In the genomic region with DNA sequence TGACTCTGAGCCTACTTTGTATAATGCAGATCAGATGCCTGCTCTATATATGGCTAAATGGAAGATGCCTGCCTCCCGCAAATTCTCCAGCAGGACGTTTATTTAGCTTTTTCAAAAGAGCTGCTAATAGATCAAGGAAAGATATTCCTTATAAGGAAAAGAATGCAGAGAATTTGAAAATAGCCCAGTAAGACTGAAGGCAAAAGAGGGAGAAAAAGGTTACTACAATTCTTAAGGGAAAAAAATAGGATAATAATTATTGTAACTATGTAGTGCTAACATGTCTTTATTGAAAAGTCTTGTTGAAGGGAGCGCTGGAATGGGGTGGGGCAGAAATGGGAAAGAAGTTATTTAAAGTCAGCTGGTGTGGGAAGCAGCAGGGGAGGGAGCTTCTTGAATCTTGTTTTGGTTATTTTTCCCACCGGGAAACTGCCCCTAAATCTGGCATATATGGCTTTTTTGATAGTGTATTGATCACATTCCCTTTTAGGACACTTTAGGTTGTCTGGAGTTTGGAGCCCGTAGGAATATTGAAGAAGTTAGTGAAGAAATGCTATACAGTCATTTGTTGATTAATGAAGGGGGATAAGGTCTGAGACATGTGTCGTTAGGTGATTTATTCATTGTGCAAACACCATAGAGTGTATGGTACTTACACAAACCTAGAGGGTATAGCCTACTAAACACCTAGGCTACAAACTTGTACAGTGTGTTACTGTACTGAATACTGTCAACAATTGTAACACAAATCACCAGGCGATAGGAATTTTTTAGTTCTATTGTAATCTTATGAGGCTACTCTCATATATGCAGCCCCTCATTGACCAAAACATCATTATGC, we compare ENCODE assay signal across 14 cellular contexts. TPM values are rescaled to one million over a fixed set of nuclear protein-coding genes. Genes with fewer than 3 reads are reported as not detected.
DNase-seq lines count a peak whose midpoint lies in the region; ATAC-seq, FAIRE-seq and TF ChIP-seq lines count a peak whose summit lies in the region.
"Had no signal": no experiment of that assay in that cellular context is flagged by ENCODE, and none has a peak within 500 bp of the region (broad histone marks: within the 10 kb centered on the region; RNA-seq: fewer than 3 reads in every experiment).

No MANE protein-coding gene starts in this region.

- no peak overlapping the region for H4K8ac ChIP-seq in trophoblast cell (ENCODE audit: low read depth, low read length)

- peak overlapping the region; percentile 96 for H3K9ac ChIP-seq in trophoblast cell (ENCODE audit: low read length)

- peaks cover 4 to 5% of the 10 kb centered on the region in 2 experiments for H3K4me1 ChIP-seq in trophoblast cell (ENCODE audit: control insufficient read depth in 1 of 2, insufficient read depth in 2 of 2, low read length in 2 of 2)

- no peak overlapping the region for H2AK5ac ChIP-seq in trophoblast cell (ENCODE audit: low read length)

- peak overlapping the region; percentile 98 for H3K4me3 ChIP-seq in fibroblast of the aortic adventitia (ENCODE audit: low read depth, low read length)
- H3K4me3 ChIP-seq in trophoblast cell (ENCODE audit: low read depth, low read length): no peak overlapping the region

- FAIRE-seq in RCC 7860 (lab: Jason Lieb, UNC): no peak
- FAIRE-seq: endometrium, GM18507, H54 had no signal

- H3K14ac ChIP-seq in trophoblast cell (ENCODE audit: low read length): no peak overlapping the region

- DNase-seq in AG08396 (ENCODE audit: low spot score): peak; percentile 45
- DNase-seq in RCC 7860 (ENCODE audit: low spot score): peak; percentile 5
- peak; percentile 51 for DNase-seq in fibroblast of the aortic adventitia (ENCODE audit: low read depth)
- no peak for DNase-seq in trophoblast cell
- DNase-seq in COLO668 (lab: John Stamatoyannopoulos, UW; ENCODE audit: unreplicated experiment): no peak
- no peak for DNase-seq in effector CD8-positive, alpha-beta T cell (lab: John Stamatoyannopoulos, UW)
- no peak for DNase-seq in SIG-M5 treated with dmso at 0.1 percent for 504 hours (lab: John Stamatoyannopoulos, UW; ENCODE audit: unreplicated experiment)
- DNase-seq: CD8-positive, alpha-beta memory T cell; NCI-H2227 treated with DMSO at 0.1 percent for 48 hours; nucleus accumbens had no signal

- peak overlapping the region; percentile 100 for H3K27ac ChIP-seq in trophoblast cell (ENCODE audit: low read depth, low read length)

- peaks cover 57% of the 10 kb centered on the region for H3K79me1 ChIP-seq in trophoblast cell (ENCODE audit: low read length)

- no peak overlapping the region for H3K23ac ChIP-seq in trophoblast cell (ENCODE audit: low read length)

- no peak overlapping the region for H4K91ac ChIP-seq in trophoblast cell (ENCODE audit: low read depth, low read length)

- WGBS in trophoblast cell (ENCODE audit: extremely low coverage, insufficient coverage, insufficient read length): no CpG with 5 or more reads among the region's 7 CpGs

- peak overlapping the region; percentile 50 for H3K4ac ChIP-seq in trophoblast cell (ENCODE audit: low read depth, low read length)

- no peak for ATAC-seq in GM21390 (IDR thresholded peaks at IDR 0.05; ENCODE audit: unreplicated experiment)

- no peak overlapping the region for H2BK12ac ChIP-seq in trophoblast cell (ENCODE audit: low read length)

- no peak overlapping the region for H2BK120ac ChIP-seq in trophoblast cell (ENCODE audit: insufficient read depth, low read length, poor library complexity)

- H4K12ac ChIP-seq in trophoblast cell (ENCODE audit: low read depth, low read length): no peak overlapping the region

- H3K27me3 ChIP-seq in trophoblast cell (ENCODE audit: insufficient read depth, low read length): no peaks in the 10 kb centered on the region

- H2AFZ ChIP-seq in trophoblast cell (ENCODE audit: insufficient read depth, low read length, poor library complexity): no peak overlapping the region

- no peak overlapping the region for H3K18ac ChIP-seq in trophoblast cell (ENCODE audit: low read length)

- no peak for TF ChIP-seq CTCF in fibroblast of the aortic adventitia (IDR thresholded peaks at IDR 0.05; ENCODE audit: insufficient read depth, low read length)

- H3K79me2 ChIP-seq in trophoblast cell (ENCODE audit: control insufficient read depth, insufficient read depth, low read length, poor library complexity): peaks cover 38% of the 10 kb centered on the region

- peak overlapping the region; percentile 48 for H2BK5ac ChIP-seq in trophoblast cell (ENCODE audit: low read depth, low read length, poor library complexity)

- no peaks in the 10 kb centered on the region for H3K9me3 ChIP-seq in trophoblast cell (ENCODE audit: insufficient read depth, low read depth, low read length)

- H3K4me2 ChIP-seq in trophoblast cell (ENCODE audit: low read length): peak overlapping the region; percentile 63

- peaks cover 29 to 46% of the 10 kb centered on the region in 2 experiments for H3K36me3 ChIP-seq in trophoblast cell (ENCODE audit: control insufficient read depth in 1 of 2, insufficient read depth in 2 of 2, low read length in 2 of 2)

RNA-seq across cellular contexts. Expression of a gene that starts 3.1 kb away (rescaled TPM):
- 261 and 746 TPM in 2 replicates for total RNA-seq in fibroblast of the aortic adventitia (ENCODE audit: low replicate concordance)
- 3,520 and 3,660 TPM in 2 replicates for polyA plus RNA-seq in trophoblast cell (2013)

Comparison
In these comparisons a context has a peak if more than half of its experiments do, and no peak if none do; other contexts are left out.
1. DNase-seq: peak in AG08396 (single experiment), RCC 7860 (single experiment) and fibroblast of the aortic adventitia (single experiment); none in trophoblast cell (0 of 2), COLO668 (single experiment), effector CD8-positive, alpha-beta T cell (single experiment) and SIG-M5 treated with dmso at 0.1 percent for 504 hours (single experiment).